Comparison of ENCODE assay signal across 22 cellular contexts in the genomic region with DNA sequence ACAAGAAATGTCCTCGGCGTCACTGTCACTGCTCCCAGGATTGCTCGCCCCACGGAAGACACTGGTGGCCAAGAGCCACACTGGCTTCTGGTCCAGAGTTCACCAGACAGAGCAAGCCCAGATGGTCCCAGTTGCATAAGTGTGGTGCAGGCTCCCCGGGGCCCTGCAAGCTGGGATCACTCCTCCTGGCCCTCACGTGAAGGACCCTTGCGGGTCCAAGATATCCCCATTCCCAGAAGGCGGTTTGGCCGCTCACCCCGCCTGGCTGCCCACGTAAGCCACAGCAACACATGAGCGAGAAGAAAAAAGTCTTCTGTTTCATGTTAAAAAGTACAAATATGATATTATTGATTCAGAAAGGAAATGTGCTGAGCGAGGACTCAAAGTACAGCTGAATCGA.
"Had no signal": no experiment of that assay in that cellular context is flagged by ENCODE, and none has a peak within 500 bp of the region (broad histone marks: within the 10 kb centered on the region; RNA-seq: fewer than 3 reads in every experiment).

No MANE protein-coding gene starts in this region.

- ATAC-seq: activated CD4-positive, CD25-positive, alpha-beta regulatory T cell treated with anti-CD3 and anti-CD28 coated beads, Interleukin-2, amount 50 U/mL, for 24 hours; activated CD8-positive, alpha-beta T cell treated with anti-CD3 and anti-CD28 coated beads for 36 hours; activated T-cell treated with anti-CD3 and anti-CD28 coated beads, Interleukin-2, amount 50 U/mL, for 72 hours; body of pancreas; K562 had no signal

- H3K27ac ChIP-seq: adrenal gland, ascending aorta, body of pancreas, Peyer's patch, RWPE1 had no signal

- DNase-seq: activated CD4-positive, alpha-beta T cell treated with anti-CD3 and anti-CD28 coated beads for 4 hours; activated CD8-positive, alpha-beta memory T cell treated with anti-CD3 and anti-CD28 coated beads, Interleukin-2, amount 50 U/mL, for 4 hours; activated CD8-positive, alpha-beta T cell treated with anti-CD3 and anti-CD28 coated beads for 36 hours; activated gamma-delta T cell treated with Interleukin-2 at 50 U/mL for 16 hours; activated naive CD4-positive, alpha-beta T cell treated with anti-CD3 and anti-CD28 coated beads, Interleukin-2, amount 10 ng/mL, durations not matched to agents 7 days and 5 days; activated naive CD8-positive, alpha-beta T cell treated with anti-CD3 and anti-CD28 coated beads for 36 hours; activated T-cell treated with anti-CD3 and anti-CD28 coated beads, Interleukin-2, amount 50 U/mL, for 72 hours; adrenal gland; Karpas-422; MM.1S; NCI-H146; NCI-H187 treated with DMSO at 0.1 percent for 48 hours; NCI-H2081 treated with DMSO at 0.1 percent for 48 hours; NCI-H446; NCI-H524; Peyer's patch; SHP77 treated with DMSO at 0.1 percent for 48 hours had no signal

- H3K4me3 ChIP-seq: adrenal gland, ascending aorta, body of pancreas, K562, Peyer's patch had no signal

- H3K27me3 ChIP-seq: adrenal gland, ascending aorta, body of pancreas, Peyer's patch had no signal

- H3K4me1 ChIP-seq: adrenal gland, ascending aorta, body of pancreas, Peyer's patch had no signal

- H3K36me3 ChIP-seq: adrenal gland, ascending aorta, Peyer's patch had no signal

- H3K9me3 ChIP-seq: adrenal gland, ascending aorta, body of pancreas, Peyer's patch had no signal
